ENCODE assay signal across 1 cellular context in genomic region chr12:28539691-28540323, GRCh38.
TF ChIP-seq lines count a peak whose summit lies in the region.

No MANE protein-coding gene starts in this region.

TF ChIP-seq in GM23338, 12 proteins besides CTCF, POLR2A, EP300 and RAD21 (continued from another document):
- TF ChIP-seq, protein P1, sequence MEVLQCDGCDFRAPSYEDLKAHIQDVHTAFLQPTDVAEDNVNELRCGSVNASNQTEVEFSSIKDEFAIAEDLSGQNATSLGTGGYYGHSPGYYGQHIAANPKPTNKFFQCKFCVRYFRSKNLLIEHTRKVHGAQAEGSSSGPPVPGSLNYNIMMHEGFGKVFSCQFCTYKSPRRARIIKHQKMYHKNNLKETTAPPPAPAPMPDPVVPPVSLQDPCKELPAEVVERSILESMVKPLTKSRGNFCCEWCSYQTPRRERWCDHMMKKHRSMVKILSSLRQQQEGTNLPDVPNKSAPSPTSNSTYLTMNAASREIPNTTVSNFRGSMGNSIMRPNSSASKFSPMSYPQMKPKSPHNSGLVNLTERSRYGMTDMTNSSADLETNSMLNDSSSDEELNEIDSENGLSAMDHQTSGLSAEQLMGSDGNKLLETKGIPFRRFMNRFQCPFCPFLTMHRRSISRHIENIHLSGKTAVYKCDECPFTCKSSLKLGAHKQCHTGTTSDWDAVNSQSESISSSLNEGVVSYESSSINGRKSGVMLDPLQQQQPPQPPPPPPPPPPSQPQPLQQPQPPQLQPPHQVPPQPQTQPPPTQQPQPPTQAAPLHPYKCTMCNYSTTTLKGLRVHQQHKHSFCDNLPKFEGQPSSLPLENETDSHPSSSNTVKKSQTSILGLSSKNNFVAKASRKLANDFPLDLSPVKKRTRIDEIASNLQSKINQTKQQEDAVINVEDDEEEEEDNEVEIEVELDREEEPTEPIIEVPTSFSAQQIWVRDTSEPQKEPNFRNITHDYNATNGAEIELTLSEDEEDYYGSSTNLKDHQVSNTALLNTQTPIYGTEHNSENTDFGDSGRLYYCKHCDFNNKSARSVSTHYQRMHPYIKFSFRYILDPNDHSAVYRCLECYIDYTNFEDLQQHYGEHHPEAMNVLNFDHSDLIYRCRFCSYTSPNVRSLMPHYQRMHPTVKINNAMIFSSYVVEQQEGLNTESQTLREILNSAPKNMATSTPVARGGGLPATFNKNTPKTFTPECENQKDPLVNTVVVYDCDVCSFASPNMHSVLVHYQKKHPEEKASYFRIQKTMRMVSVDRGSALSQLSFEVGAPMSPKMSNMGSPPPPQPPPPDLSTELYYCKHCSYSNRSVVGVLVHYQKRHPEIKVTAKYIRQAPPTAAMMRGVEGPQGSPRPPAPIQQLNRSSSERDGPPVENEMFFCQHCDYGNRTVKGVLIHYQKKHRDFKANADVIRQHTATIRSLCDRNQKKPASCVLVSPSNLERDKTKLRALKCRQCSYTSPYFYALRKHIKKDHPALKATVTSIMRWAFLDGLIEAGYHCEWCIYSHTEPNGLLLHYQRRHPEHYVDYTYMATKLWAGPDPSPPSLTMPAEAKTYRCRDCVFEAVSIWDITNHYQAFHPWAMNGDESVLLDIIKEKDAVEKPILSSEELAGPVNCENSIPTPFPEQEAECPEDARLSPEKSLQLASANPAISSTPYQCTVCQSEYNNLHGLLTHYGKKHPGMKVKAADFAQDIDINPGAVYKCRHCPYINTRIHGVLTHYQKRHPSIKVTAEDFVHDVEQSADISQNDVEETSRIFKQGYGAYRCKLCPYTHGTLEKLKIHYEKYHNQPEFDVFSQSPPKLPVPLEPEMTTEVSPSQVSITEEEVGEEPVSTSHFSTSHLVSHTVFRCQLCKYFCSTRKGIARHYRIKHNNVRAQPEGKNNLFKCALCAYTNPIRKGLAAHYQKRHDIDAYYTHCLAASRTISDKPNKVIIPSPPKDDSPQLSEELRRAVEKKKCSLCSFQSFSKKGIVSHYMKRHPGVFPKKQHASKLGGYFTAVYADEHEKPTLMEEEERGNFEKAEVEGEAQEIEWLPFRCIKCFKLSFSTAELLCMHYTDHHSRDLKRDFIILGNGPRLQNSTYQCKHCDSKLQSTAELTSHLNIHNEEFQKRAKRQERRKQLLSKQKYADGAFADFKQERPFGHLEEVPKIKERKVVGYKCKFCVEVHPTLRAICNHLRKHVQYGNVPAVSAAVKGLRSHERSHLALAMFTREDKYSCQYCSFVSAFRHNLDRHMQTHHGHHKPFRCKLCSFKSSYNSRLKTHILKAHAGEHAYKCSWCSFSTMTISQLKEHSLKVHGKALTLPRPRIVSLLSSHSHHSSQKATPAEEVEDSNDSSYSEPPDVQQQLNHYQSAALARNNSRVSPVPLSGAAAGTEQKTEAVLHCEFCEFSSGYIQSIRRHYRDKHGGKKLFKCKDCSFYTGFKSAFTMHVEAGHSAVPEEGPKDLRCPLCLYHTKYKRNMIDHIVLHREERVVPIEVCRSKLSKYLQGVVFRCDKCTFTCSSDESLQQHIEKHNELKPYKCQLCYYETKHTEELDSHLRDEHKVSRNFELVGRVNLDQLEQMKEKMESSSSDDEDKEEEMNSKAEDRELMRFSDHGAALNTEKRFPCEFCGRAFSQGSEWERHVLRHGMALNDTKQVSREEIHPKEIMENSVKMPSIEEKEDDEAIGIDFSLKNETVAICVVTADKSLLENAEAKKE (CRISPR knock-in tag; IDR thresholded peaks at IDR 0.05), result no peak
- TF ChIP-seq STAT1 (IDR thresholded peaks at IDR 0.05; ENCODE audit: unreplicated experiment), result no peak
- no peak for TF ChIP-seq EZH2 (IDR thresholded peaks at IDR 0.05; ENCODE audit: low read depth, unreplicated experiment)
- no peak for TF ChIP-seq EZH2phosphoT487 (IDR thresholded peaks at IDR 0.05; ENCODE audit: unreplicated experiment)
- TF ChIP-seq POLR2AphosphoS5 (IDR thresholded peaks at IDR 0.05; ENCODE audit: low read depth), result no peak
- no peak for TF ChIP-seq CREB1 (CRISPR knock-in tag; IDR thresholded peaks at IDR 0.05; ENCODE audit: low read depth)
- no peak for TF ChIP-seq ZNF331 (CRISPR knock-in tag; IDR thresholded peaks at IDR 0.05; ENCODE audit: low read depth)
- no peak for TF ChIP-seq JUNB (IDR thresholded peaks at IDR 0.05; ENCODE audit: unreplicated experiment)
